ENCODE assay signal across 6 cellular contexts in the genomic region with DNA sequence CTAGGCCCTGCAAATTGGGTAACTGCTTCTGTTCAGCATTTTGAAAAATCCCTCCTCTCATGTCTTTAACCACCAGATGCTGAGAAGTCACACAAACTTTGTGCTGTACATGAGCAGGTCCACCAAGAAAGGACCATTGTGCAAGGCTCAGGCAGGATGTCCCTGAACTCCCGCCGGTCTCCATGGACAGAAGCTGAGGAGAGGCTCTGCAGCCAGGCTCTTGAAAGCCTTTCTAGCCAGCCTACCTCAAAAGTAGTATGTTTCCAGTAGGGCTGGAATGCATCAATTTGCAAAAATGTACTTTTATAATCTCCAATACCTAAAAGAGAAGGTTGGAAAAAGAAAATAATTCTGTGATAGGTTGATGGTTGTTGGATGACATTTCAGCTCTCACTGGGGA.
"Had no signal": no experiment of that assay in that cellular context is flagged by ENCODE, and none has a peak within 500 bp of the region (broad histone marks: within the 10 kb centered on the region; RNA-seq: fewer than 3 reads in every experiment).

No MANE protein-coding gene starts in this region.

- DNase-seq: H9, HCEC 1CT had no signal

- H3K27me3 Mint-ChIP-seq: IgD-negative memory B cell had no signal

- FAIRE-seq: H1, H54 had no signal

- H3K27ac Mint-ChIP-seq: GM23338, H9, IgD-negative memory B cell had no signal

- H3K9me3 Mint-ChIP-seq: GM23338, H9, IgD-negative memory B cell had no signal

- H3K36me3 Mint-ChIP-seq: IgD-negative memory B cell had no signal

- H3K4me3 ChIP-seq: GM23338 had no signal

- H3K4me3 Mint-ChIP-seq: GM23338, H9, IgD-negative memory B cell had no signal
